ENCODE assay signal across 8 cellular contexts in genomic region chr10:48608279-48608681, GRCh38. TPM values are rescaled to one million over a fixed set of nuclear protein-coding genes. Genes with fewer than 3 reads are reported as not detected.
DNase-seq lines count a peak whose midpoint lies in the region; ATAC-seq and TF ChIP-seq lines count a peak whose summit lies in the region.

No MANE protein-coding gene starts in this region.

- H3F3A ChIP-seq in Loucy (ENCODE audit: low read depth), result no peaks in the 10 kb centered on the region

- intact Hi-C loops in left ventricle myocardium superior (cut with micrococcal nuclease), result loop anchor here (10.0 kb wide), 1 partner anchor 53 kb away; no protein-coding TSS in a partner anchor
- intact Hi-C loops in posterior cingulate gyrus (cut with DNase I), result loop anchor here (5.0 kb wide), 1 partner anchor 39 kb away; no protein-coding TSS in a partner anchor

- no peak overlapping the region for H2BK20ac ChIP-seq in H9 (ENCODE audit: low read depth, low read length, poor library complexity, severe bottlenecking)

- H3K4me1 Mint-ChIP-seq in H9, result peaks cover 31 to 33% of the 10 kb centered on the region in 2 experiments
- peaks cover 9% of the 10 kb centered on the region for H3K4me1 Mint-ChIP-seq in activated CD4-positive, alpha-beta memory T cell treated with anti-CD3 and anti-CD28 coated beads, Interleukin-2, amount 10 ng/mL, durations not matched to agents 7 days and 5 days

- no peaks in the 10 kb centered on the region for H3K9me2 ChIP-seq in Loucy (replicated peaks; ENCODE audit: low read depth, low read length)

- H3K4ac ChIP-seq in H9 (ENCODE audit: low read depth, low read length), result no peak overlapping the region

- H4K20me1 ChIP-seq in H9 (ENCODE audit: control insufficient read depth, insufficient read depth, insufficient read length) (no peaks in the 10 kb centered on the region), Loucy (ENCODE audit: insufficient read depth, low read length, poor library complexity, severe bottlenecking) (no peaks in the 10 kb centered on the region)

- POLR2A ChIA-PET in AG04450 (lab: Yijun Ruan, JAX), result interaction anchor here (1.4 to 2.6 kb wide), 3 partner anchors 19 to 47 kb away, joined by 3 to 15 read pairs (median 11); no protein-coding TSS in a partner anchor
- POLR2A ChIA-PET in activated CD4-positive, alpha-beta memory T cell treated with anti-CD3 and anti-CD28 coated beads, Interleukin-2, amount 10 ng/mL, durations not matched to agents 7 days and 5 days (lab: Charles Lee), result interaction anchor here (2.1 kb wide), 1 partner anchor 48 kb away, joined by 8 read pairs; no protein-coding TSS in a partner anchor

- no peak overlapping the region for H3K14ac ChIP-seq in H9 (ENCODE audit: insufficient read depth, low read length)

- peaks cover 5% of the 10 kb centered on the region for H3K23me2 ChIP-seq in H9 (ENCODE audit: insufficient read length, low read depth, low read length, poor library complexity, severe bottlenecking)

- no peak overlapping the region for H3K23ac ChIP-seq in H9 (ENCODE audit: insufficient read length, low read depth, low read length)

- no peak overlapping the region for H4K5ac ChIP-seq in H9 (ENCODE audit: insufficient read length, low read depth, low read length)

- no peaks in the 10 kb centered on the region for H3K79me1 ChIP-seq in H9 (ENCODE audit: insufficient read depth, low read depth, low read length, poor library complexity, severe bottlenecking)

- no peak overlapping the region for H2BK15ac ChIP-seq in H9 (ENCODE audit: low read depth, low read length)

- H3K9me3 ChIP-seq in AG04450 (ENCODE audit: control insufficient read depth, insufficient read depth, low read length) (no peaks in the 10 kb centered on the region), H9 (ENCODE audit: control insufficient read depth, low read depth, low read length) (no peaks in the 10 kb centered on the region), Loucy (ENCODE audit: insufficient read depth, low read depth, low read length) (no peaks in the 10 kb centered on the region)

- no peak overlapping the region for H3K27ac Mint-ChIP-seq in H9
- no peak overlapping the region for H3K27ac Mint-ChIP-seq in activated CD4-positive, alpha-beta memory T cell treated with anti-CD3 and anti-CD28 coated beads, Interleukin-2, amount 10 ng/mL, durations not matched to agents 7 days and 5 days

- no peak overlapping the region for H4K8ac ChIP-seq in H9 (replicated peaks; ENCODE audit: insufficient read length, low read depth, low read length)

- H3K18ac ChIP-seq in H9 (ENCODE audit: insufficient read length, low read depth, low read length), result no peak overlapping the region

- no peak overlapping the region for H3K4me3 ChIP-seq in AG04450 (ENCODE audit: low read depth, low read length)
- H3K4me3 ChIP-seq in Loucy (ENCODE audit: low read length, poor library complexity, severe bottlenecking), result no peak overlapping the region

- peaks cover 51% of the 10 kb centered on the region for H3K27me3 Mint-ChIP-seq in H9 (ENCODE audit: low read depth)
- peaks cover 37% of the 10 kb centered on the region for H3K27me3 Mint-ChIP-seq in activated CD4-positive, alpha-beta memory T cell treated with anti-CD3 and anti-CD28 coated beads, Interleukin-2, amount 10 ng/mL, durations not matched to agents 7 days and 5 days

- H2BK120ac ChIP-seq in H9 (ENCODE audit: low read depth, low read length, poor library complexity, severe bottlenecking), result no peak overlapping the region

- H2BK12ac ChIP-seq in H9 (ENCODE audit: insufficient read length, low read depth, low read length), result no peak overlapping the region

- H3K27ac ChIP-seq in AG04450 (ENCODE audit: low read depth, low read length) (no peak overlapping the region), H9 (ENCODE audit: insufficient read length, low read depth, low read length) (no peak overlapping the region)

- DNase-seq in AG04450 (ENCODE audit: low read depth, low spot score), result no peak
- DNase-seq in H9, result peak; percentile 82
- DNase-seq in activated CD4-positive, alpha-beta memory T cell treated with anti-CD3 and anti-CD28 coated beads, Interleukin-2, amount 10 ng/mL, durations not matched to agents 7 days and 5 days, result peak; percentile 51
- no peak for DNase-seq in left ventricle myocardium superior
- peak; percentile 9 for DNase-seq in stimulated activated CD4-positive, alpha-beta T cell treated with anti-CD3 and anti-CD28 coated beads, Interleukin-4, amount 100 ng/mL, for 1 hour
- no peak for DNase-seq in posterior cingulate gyrus

- no peaks in the 10 kb centered on the region for H3K36me3 ChIP-seq in Loucy (ENCODE audit: insufficient read depth, low read length)

- ATAC-seq in left ventricle myocardium superior, result peak; percentile 43

- H4K91ac ChIP-seq in H9 (ENCODE audit: insufficient read length, low read depth, low read length), result no peak overlapping the region

- no peaks in the 10 kb centered on the region; a peak in 1 of 7 replicates for H3K36me3 Mint-ChIP-seq in H9 (ENCODE audit: insufficient read depth in 1 of 3, low read depth in 3 of 3)
- H3K36me3 Mint-ChIP-seq in activated CD4-positive, alpha-beta memory T cell treated with anti-CD3 and anti-CD28 coated beads, Interleukin-2, amount 10 ng/mL, durations not matched to agents 7 days and 5 days (ENCODE audit: low read depth), result no peaks in the 10 kb centered on the region

- no peak overlapping the region for H2BK5ac ChIP-seq in H9 (ENCODE audit: insufficient read length, low read length)

- H3K79me2 ChIP-seq in H9 (ENCODE audit: insufficient read depth, low read length) (no peaks in the 10 kb centered on the region), Loucy (ENCODE audit: insufficient read depth, low read length) (no peaks in the 10 kb centered on the region)

- H3K9ac ChIP-seq in H9 (ENCODE audit: extremely low read depth, insufficient read length, low read length), result no peak overlapping the region
- no peak overlapping the region for H3K9ac ChIP-seq in Loucy (ENCODE audit: low read depth, low read length, poor library complexity, severe bottlenecking)

- CTCF ChIA-PET in AG04450 (lab: Charles Lee), result interaction anchor here (0.7 to 5.5 kb wide), 17 partner anchors 9 to 245 kb away, joined by 3 to 104 read pairs (median 5); no protein-coding TSS in a partner anchor
- CTCF ChIA-PET in activated CD4-positive, alpha-beta memory T cell treated with anti-CD3 and anti-CD28 coated beads, Interleukin-2, amount 10 ng/mL, durations not matched to agents 7 days and 5 days (lab: Charles Lee), result interaction anchor here (1.2 to 7.2 kb wide), 10 partner anchors 9 to 245 kb away, joined by 3 to 125 read pairs (median 5); no protein-coding TSS in a partner anchor

- H3K4me2 ChIP-seq in H9 (ENCODE audit: insufficient read depth, insufficient read length, low read length), result no peak overlapping the region
- H3K4me2 ChIP-seq in Loucy (ENCODE audit: low read depth, low read length, poor library complexity, severe bottlenecking), result no peak overlapping the region

- TF ChIP-seq CTCF in AG04450 (IDR thresholded peaks at IDR 0.05; ENCODE audit: low read depth, low read length), result peak; percentile 75
- peak; percentile 91 for TF ChIP-seq CTCF in GM12801 (IDR thresholded peaks at IDR 0.05; ENCODE audit: extremely low read depth, insufficient read length)
- TF ChIP-seq CTCF in H9 (conservative IDR thresholded peaks at IDR 0.05), result peak; percentile 82
- TF ChIP-seq CTCF in Loucy (conservative IDR thresholded peaks at IDR 0.05; ENCODE audit: low read length), result peak; percentile 90

- H3K9me3 Mint-ChIP-seq in H9, result peaks cover 0 to 3% of the 10 kb centered on the region in 2 experiments; a peak in 1 of 5 replicates
- H3K9me3 Mint-ChIP-seq in activated CD4-positive, alpha-beta memory T cell treated with anti-CD3 and anti-CD28 coated beads, Interleukin-2, amount 10 ng/mL, durations not matched to agents 7 days and 5 days, result no peaks in the 10 kb centered on the region

- 0 out of 5 replicates have a peak overlapping the region, but pooled peaks of 1 of the 2 experiments have one; percentile 36 for H3K4me3 Mint-ChIP-seq in H9
- no peak overlapping the region for H3K4me3 Mint-ChIP-seq in activated CD4-positive, alpha-beta memory T cell treated with anti-CD3 and anti-CD28 coated beads, Interleukin-2, amount 10 ng/mL, durations not matched to agents 7 days and 5 days

- H2AFZ ChIP-seq in H9 (ENCODE audit: low read length), result no peak overlapping the region
- no peak overlapping the region; the same call in 1 of the 2 replicates for H2AFZ ChIP-seq in Loucy (ENCODE audit: low read length)

- H3K56ac ChIP-seq in H9 (ENCODE audit: insufficient read length, low read depth, low read length), result no peak overlapping the region

- no peak overlapping the region for H2AK5ac ChIP-seq in H9 (ENCODE audit: insufficient read length, low read length)

- WGBS in H9 (ENCODE audit: extremely low coverage, insufficient read length, low lambda C conversion rate), result no CpG with 5 or more reads among the region's 3 CpGs

- H3K4me1 ChIP-seq in H9 (ENCODE audit: insufficient read depth, low read length) (0 out of 2 replicates have a peak, but pooled peaks cover 4% of the 10 kb centered on the region), Loucy (ENCODE audit: insufficient read depth, low read length, poor library complexity, severe bottlenecking) (peaks cover 14% of the 10 kb centered on the region)

- H3T11ph ChIP-seq in H9 (ENCODE audit: low read length), result no peak overlapping the region

- H3K27me3 ChIP-seq in AG04450 (ENCODE audit: control insufficient read depth, insufficient read depth, low read length) (no peaks in the 10 kb centered on the region), H9 (ENCODE audit: insufficient read depth, low read length) (peaks cover 3% of the 10 kb centered on the region; the same call in 1 of the 2 replicates), Loucy (ENCODE audit: insufficient read depth, low read length, poor library complexity, severe bottlenecking) (no peaks in the 10 kb centered on the region)

RNA-seq across cellular contexts. Expression of gene ARHGAP22, which starts 3.4 kb away (rescaled TPM):
- polyA plus RNA-seq in AG04450 (2011; rRNA removed), result 8.2 and 9.6 TPM in 2 replicates
- 13.6 and 14.3 TPM in 2 replicates for polyA minus RNA-seq in AG04450 (2011; rRNA and poly(A)+ RNA removed)
- total RNA-seq in H9 (2021), result 6.9 and 7.4 TPM in 2 replicates
- total RNA-seq in activated CD4-positive, alpha-beta memory T cell treated with anti-CD3 and anti-CD28 coated beads, Interleukin-2, amount 10 ng/mL, durations not matched to agents 7 days and 5 days, result under 1 TPM in 1 of 2 experiments, not detected in 1; 0.25 TPM
- total RNA-seq in left ventricle myocardium superior, result 3.4 TPM

Comparison
In these comparisons a context has a peak if more than half of its experiments do, and no peak if none do; other contexts are left out.
1. DNase-seq: peak in H9 (single experiment), activated CD4-positive, alpha-beta memory T cell treated with anti-CD3 and anti-CD28 coated beads, Interleukin-2, amount 10 ng/mL, durations not matched to agents 7 days and 5 days (single experiment) and stimulated activated CD4-positive, alpha-beta T cell treated with anti-CD3 and anti-CD28 coated beads, Interleukin-4, amount 100 ng/mL, for 1 hour (single experiment); none in AG04450 (single experiment), left ventricle myocardium superior (single experiment) and posterior cingulate gyrus (0 of 10).
2. Peak in every context shown above with its lines, with median percentiles within 50 percentile points of each other: CTCF ChIP-seq.